ENCODE assay signal across 3 cellular contexts in genomic region chr2:108524688-108525087, GRCh38. TPM values are rescaled to one million over a fixed set of nuclear protein-coding genes. Genes with fewer than 3 reads are reported as not detected.
DNase-seq lines count a peak whose midpoint lies in the region; ATAC-seq, FAIRE-seq and TF ChIP-seq lines count a peak whose summit lies in the region.
"Not testable (repeated sequence)": the region's sequence is repeated elsewhere in the genome, so short reads cannot be mapped to it uniquely, and the experiment has no call there.

No MANE protein-coding gene starts in this region.

- TF ChIP-seq EP300 in K562 (IDR thresholded peaks at IDR 0.05; ENCODE audit: low read length), result not testable (repeated sequence)

- not testable (repeated sequence) for H3K9me3 ChIP-seq in K562 (replicated peaks; ENCODE audit: control insufficient read depth, insufficient read depth, low read depth, low read length)

- intact Hi-C loops in K562 (cut with micrococcal nuclease), result not testable (repeated sequence)

- CTCF ChIA-PET in K562 (lab: Yijun Ruan, JAX; ENCODE audit: low intra/inter-chr PET ratio), result not testable (repeated sequence)

- not testable (repeated sequence) for BruUV-seq in K562 (replicated peaks; lab: Mats Ljungman, UMichigan)

- H3K27ac ChIP-seq in K562 (ENCODE audit: extremely low read depth, low read depth, low read length), result not testable (repeated sequence)

- WGBS in K562 (ENCODE audit: insufficient coverage, low coverage, missing lambda C conversion rate), result 90% methylated on average over 5 of the region's 6 CpGs

- POLR2A ChIA-PET in K562 (lab: Yijun Ruan, JAX), result not testable (repeated sequence)

- not testable (repeated sequence) for H3K9me3 Mint-ChIP-seq in activated T-helper 17 cell treated with anti-CD3 and anti-CD28 coated beads, Interleukin-2, amount 50 U/mL, for 72 hours; stimulated activated memory B cell treated with anti-CD40 and anti-IgM and Interleukin-4, amounts not matched to agents 10 μg/mL and 1 μg/mL and 100 μg/mL, for 72 hours

- in situ Hi-C loops in K562 (cut with MboI), result not testable (repeated sequence)

- not testable (repeated sequence) for H3K4me2 ChIP-seq in K562 (ENCODE audit: insufficient read depth, low read length)

- H3K36me3 Mint-ChIP-seq in activated T-helper 17 cell treated with anti-CD3 and anti-CD28 coated beads, Interleukin-2, amount 50 U/mL, for 72 hours (ENCODE audit: low read depth); stimulated activated memory B cell treated with anti-CD40 and anti-IgM and Interleukin-4, amounts not matched to agents 10 μg/mL and 1 μg/mL and 100 μg/mL, for 72 hours: not testable (repeated sequence)

- H3K9ac ChIP-seq in K562 (ENCODE audit: insufficient read depth in 1 of 2, low read depth in 2 of 2, low read length in 2 of 2), result not testable (repeated sequence)

- not testable (repeated sequence) for TF ChIP-seq RAD21 in K562 (CRISPR knock-in tag; conservative IDR thresholded peaks at IDR 0.05 in 1 of 2, IDR thresholded peaks at IDR 0.05 in 1 of 2)

- not testable (repeated sequence) for H3K27me3 Mint-ChIP-seq in activated T-helper 17 cell treated with anti-CD3 and anti-CD28 coated beads, Interleukin-2, amount 50 U/mL, for 72 hours; stimulated activated memory B cell treated with anti-CD40 and anti-IgM and Interleukin-4, amounts not matched to agents 10 μg/mL and 1 μg/mL and 100 μg/mL, for 72 hours

- H3K4me1 Mint-ChIP-seq in activated T-helper 17 cell treated with anti-CD3 and anti-CD28 coated beads, Interleukin-2, amount 50 U/mL, for 72 hours; stimulated activated memory B cell treated with anti-CD40 and anti-IgM and Interleukin-4, amounts not matched to agents 10 μg/mL and 1 μg/mL and 100 μg/mL, for 72 hours: not testable (repeated sequence)

- not testable (repeated sequence) for FAIRE-seq in K562 (lab: Jason Lieb, UNC)

- H3K27me3 ChIP-seq in K562 (ENCODE audit: control insufficient read depth in 2 of 2, insufficient read depth in 2 of 2, low read length in 2 of 2), result not testable (repeated sequence)

- TF ChIP-seq CTCF in K562 (IDR thresholded peaks at IDR 0.05 in 2 of 3, conservative IDR thresholded peaks at IDR 0.05 in 1 of 3; ENCODE audit: insufficient read depth in 2 of 3, low read depth in 1 of 3, low read length in 3 of 3), result not testable (repeated sequence)

- not testable (repeated sequence) for H3K9me1 ChIP-seq in K562 (ENCODE audit: control insufficient read depth, insufficient read depth, low read length)

- not testable (repeated sequence) for H2AFZ ChIP-seq in K562 (ENCODE audit: low read depth, low read length)

- not testable (repeated sequence) for H3K4me3 Mint-ChIP-seq in activated T-helper 17 cell treated with anti-CD3 and anti-CD28 coated beads, Interleukin-2, amount 50 U/mL, for 72 hours; stimulated activated memory B cell treated with anti-CD40 and anti-IgM and Interleukin-4, amounts not matched to agents 10 μg/mL and 1 μg/mL and 100 μg/mL, for 72 hours

- DNase-seq in K562 (ENCODE audit: extremely low read depth in 1 of 4, low spot score in 3 of 4), result not testable (repeated sequence)

- H3K4me1 ChIP-seq in K562 (replicated peaks in 1 of 2; ENCODE audit: control insufficient read depth in 2 of 2, insufficient read depth in 2 of 2, low read length in 2 of 2), result not testable (repeated sequence)

- not testable (repeated sequence) for ATAC-seq in activated T-helper 17 cell treated with anti-CD3 and anti-CD28 coated beads, Interleukin-2, amount 50 U/mL, for 72 hours (replicated peaks); K562; stimulated activated memory B cell treated with anti-CD40 and anti-IgM and Interleukin-4, amounts not matched to agents 10 μg/mL and 1 μg/mL and 100 μg/mL, for 72 hours

- H3K4me3 ChIP-seq in K562, result not testable (repeated sequence)

- not testable (repeated sequence) for TF ChIP-seq POLR2A in K562 (conservative IDR thresholded peaks at IDR 0.05)

- peak overlapping the region; percentile 40 for H3K27ac Mint-ChIP-seq in activated T-helper 17 cell treated with anti-CD3 and anti-CD28 coated beads, Interleukin-2, amount 50 U/mL, for 72 hours
- H3K27ac Mint-ChIP-seq in stimulated activated memory B cell treated with anti-CD40 and anti-IgM and Interleukin-4, amounts not matched to agents 10 μg/mL and 1 μg/mL and 100 μg/mL, for 72 hours, result peak overlapping the region; percentile 18

- not testable (repeated sequence) for H4K20me1 ChIP-seq in K562 (replicated peaks; ENCODE audit: control insufficient read depth, insufficient read depth, low read length)

- H3K79me2 ChIP-seq in K562 (ENCODE audit: control insufficient read depth, insufficient read depth, low read length), result not testable (repeated sequence)

- H3K36me3 ChIP-seq in K562 (ENCODE audit: control insufficient read depth, insufficient read depth, low read length), result not testable (repeated sequence)

TF ChIP-seq in K562, 482 proteins besides CTCF, POLR2A, EP300 and RAD21:
- peak; percentile 73 to 86 for TF ChIP-seq KDM1A (IDR thresholded peaks at IDR 0.05)

RNA-seq across cellular contexts. Expression of gene LIMS1, which starts 9.6 kb away (rescaled TPM):
- total RNA-seq in activated T-helper 17 cell treated with anti-CD3 and anti-CD28 coated beads, Interleukin-2, amount 50 U/mL, for 72 hours, result 100 to 1,000 TPM; 146 to 186 TPM
- 55.2 and 62.7 TPM in 2 replicates for total RNA-seq in K562 (2011; cell fraction: chromatin; rRNA removed; ENCODE audit: low replicate concordance)
- total RNA-seq in K562 (2011; cell fraction: nucleolus; rRNA removed), result 33.2 and 44.6 TPM in 2 replicates
- 63.0 and 105 TPM in 2 replicates for total RNA-seq in K562 (2011; cell fraction: nucleoplasm; rRNA removed)
- 104 and 112 TPM in 2 replicates for total RNA-seq in K562 (2014; rRNA removed)
- 77.7 and 84.8 TPM in 2 replicates for total RNA-seq in K562 (2014; rRNA removed; fragmentation: Illumina TruSeq; extraction: Trizol)
- total RNA-seq in K562 (2015; rRNA removed; fragmentation: Illumina TruSeq; extraction: Trizol), result 53.2 and 57.7 TPM in 2 replicates
- total RNA-seq in K562 (2021), result 86.8 and 101 TPM in 2 replicates
- 94.6 and 134 TPM in 2 replicates for polyA plus RNA-seq in K562 (2011; rRNA removed)
- polyA plus RNA-seq in K562 (2011; cell fraction: cytosol; rRNA removed), result 104 and 114 TPM in 2 replicates
- polyA plus RNA-seq in K562 (2011; cell fraction: nucleus; rRNA removed), result 21.4 and 26.6 TPM in 2 replicates
- 76.8 and 98.5 TPM in 2 replicates for polyA plus RNA-seq in K562 (2012)
- polyA plus RNA-seq in K562 (2014; fragmentation: Illumina TruSeq; extraction: Trizol), result 87.3 and 98.5 TPM in 2 replicates
- polyA plus RNA-seq in K562 (2014; fragmentation: Nextera tagmentation; extraction: Ambion mirVana), result 10 to 100 TPM; 52.8 to 81.0 TPM
- polyA plus RNA-seq in K562 (2014; rRNA removed), result 59.6 and 66.6 TPM in 2 replicates
- 181 and 244 TPM in 2 replicates for polyA minus RNA-seq in K562 (2011; rRNA and poly(A)+ RNA removed)
- polyA minus RNA-seq in K562 (2011; cell fraction: cytosol; rRNA and poly(A)+ RNA removed), result 71.3 and 74.7 TPM in 2 replicates
- 20.7 and 31.4 TPM in 2 replicates for polyA minus RNA-seq in K562 (2011; cell fraction: nucleus; rRNA and poly(A)+ RNA removed)
